9 cellular contexts compared by ENCODE assay signal in genomic region chr1:243837907-243838546, GRCh38. TPM values are rescaled to one million over a fixed set of nuclear protein-coding genes. Genes with fewer than 3 reads are reported as not detected.
DNase-seq lines count a peak whose midpoint lies in the region; ATAC-seq and TF ChIP-seq lines count a peak whose summit lies in the region.
"Had no signal": no experiment of that assay in that cellular context is flagged by ENCODE, and none has a peak within 500 bp of the region (broad histone marks: within the 10 kb centered on the region; RNA-seq: fewer than 3 reads in every experiment).

No MANE protein-coding gene starts in this region.

- no peak for TF ChIP-seq EP300 in transverse colon (IDR thresholded peaks at IDR 0.05; ENCODE audit: low read depth)

- peaks cover 22% of the 10 kb centered on the region for H3K36me3 ChIP-seq in left ventricle myocardium inferior
- no peaks in the 10 kb centered on the region for H3K36me3 ChIP-seq in transverse colon

- DNase-seq in dermis microvascular lymphatic vessel endothelial cell (ENCODE audit: low read depth in 2 of 2) (peak; percentile 29 to 35), GM19240 (ENCODE audit: insufficient read length, low spot score) (no peak), NCI-H1694 treated with DMSO at 0.1 percent for 48 hours (lab: John Stamatoyannopoulos, UW) (no peak), left ventricle myocardium inferior (no peak), transverse colon (no peak)

- intact Hi-C loops in left ventricle myocardium inferior (cut with micrococcal nuclease) (no loop called here), transverse colon (cut with DNase I; ENCODE audit: low total_unique reads) (no loop called here)

- no peak for TF ChIP-seq POLR2A in transverse colon (IDR thresholded peaks at IDR 0.05)

- ATAC-seq in GM18499 (IDR thresholded peaks at IDR 0.05; ENCODE audit: insufficient read depth, unreplicated experiment) (peak; percentile 84), GM21447 (IDR thresholded peaks at IDR 0.05; ENCODE audit: unreplicated experiment) (peak; percentile 93), HG03280 (IDR thresholded peaks at IDR 0.05; ENCODE audit: unreplicated experiment) (peak; percentile 69)

- H3K9me3 ChIP-seq in left ventricle myocardium inferior (replicated peaks) (peaks cover 39% of the 10 kb centered on the region), transverse colon (no peaks in the 10 kb centered on the region)

- H3K4me1 ChIP-seq in left ventricle myocardium inferior (peaks cover 10% of the 10 kb centered on the region), transverse colon (peaks cover 0 to 9% (median 6%) of the 10 kb centered on the region in 4 donors)

- no peak overlapping the region for H3K27ac ChIP-seq in left ventricle myocardium inferior (replicated peaks)
- no peak overlapping the region for H3K27ac ChIP-seq in transverse colon
- H3K27ac ChIP-seq: hepatocyte had no signal

- H3K27me3 ChIP-seq in left ventricle myocardium inferior (ENCODE audit: low read depth) (no peaks in the 10 kb centered on the region), transverse colon (no peaks in the 10 kb centered on the region)
- H3K27me3 ChIP-seq: hepatocyte had no signal

- in situ Hi-C loops in transverse colon (cut with MboI; ENCODE audit: low pct_ligation_motif_present in 1 of 4, low pct_unique_long_range_greater_than_20kb in 1 of 4, low sequenced_read_pairs in 3 of 4) = no loop called here

- TF ChIP-seq CTCF in left ventricle myocardium inferior (IDR thresholded peaks at IDR 0.05; ENCODE audit: borderline replicate concordance) (no peak), transverse colon (IDR thresholded peaks at IDR 0.05) (no peak)

- no peak overlapping the region for H3K4me3 ChIP-seq in left ventricle myocardium inferior
- no peak overlapping the region for H3K4me3 ChIP-seq in transverse colon
- H3K4me3 ChIP-seq: hepatocyte had no signal

- WGBS in transverse colon (ENCODE audit: low coverage in 1 of 2), 2 donors = 97 to 100% methylated on average over 1 of the region's 1 CpG

RNA-seq across cellular contexts. Expression of gene AKT3, which starts 12.0 kb away (rescaled TPM):
- 44.2 and 47.8 TPM in 2 replicates for total RNA-seq in dermis microvascular lymphatic vessel endothelial cell
- total RNA-seq in left ventricle myocardium inferior = 20.6 TPM
- 10 to 100 TPM in 3 of 4 donors, 1 to 10 TPM in 1; 9.8 to 27.2 (median 19.4) TPM for total RNA-seq in transverse colon

Comparison
In these comparisons a context has a peak if more than half of its experiments do, and no peak if none do; other contexts are left out.
1. DNase-seq: peak in dermis microvascular lymphatic vessel endothelial cell (2 of 2); none in GM19240 (single experiment), NCI-H1694 treated with DMSO at 0.1 percent for 48 hours (single experiment), left ventricle myocardium inferior (single experiment) and transverse colon (single experiment).
2. Peak in every context shown above with its lines, with median percentiles within 50 percentile points of each other: ATAC-seq.